In genomic region chr13:95485045-95485517, GRCh38 we compare ENCODE assay signal across 11 cellular contexts.
DNase-seq lines count a peak whose midpoint lies in the region; ATAC-seq, FAIRE-seq and TF ChIP-seq lines count a peak whose summit lies in the region.
"Had no signal": no experiment of that assay in that cellular context is flagged by ENCODE, and none has a peak within 500 bp of the region (broad histone marks: within the 10 kb centered on the region; RNA-seq: fewer than 3 reads in every experiment).

No MANE protein-coding gene starts in this region.

- H3K27ac ChIP-seq in H9 (ENCODE audit: insufficient read length, low read depth, low read length) (no peak overlapping the region), RWPE2 (ENCODE audit: poor library complexity, severe bottlenecking) (peak overlapping the region; percentile 47), colonic mucosa (no peak overlapping the region)

- no peak overlapping the region for H2AFZ ChIP-seq in H9 (ENCODE audit: low read length)

- no peaks in the 10 kb centered on the region for H3K27me3 ChIP-seq in H9 (ENCODE audit: insufficient read depth, low read length)
- no peaks in the 10 kb centered on the region for H3K27me3 ChIP-seq in RWPE2 (ENCODE audit: insufficient read depth, poor library complexity, severe bottlenecking)
- H3K27me3 ChIP-seq in colonic mucosa = no peaks in the 10 kb centered on the region
- no peaks in the 10 kb centered on the region for H3K27me3 ChIP-seq in H7 (ENCODE audit: control insufficient read depth, insufficient read depth, low read length)

- H3K79me2 ChIP-seq in H9 (ENCODE audit: insufficient read depth, low read length) = no peaks in the 10 kb centered on the region

- H3K14ac ChIP-seq in H9 (ENCODE audit: insufficient read depth, low read length) = no peak overlapping the region

- no peak overlapping the region for H3T11ph ChIP-seq in H9 (ENCODE audit: low read length)

- FAIRE-seq in GM19239 (lab: Jason Lieb, UNC) = no peak

- DNase-seq in H9 = no peak
- no peak for DNase-seq in RWPE2 (ENCODE audit: low spot score)
- no peak for DNase-seq in omental fat pad (ENCODE audit: low spot score)
- no peak for DNase-seq in colonic mucosa
- DNase-seq in GM19239 (ENCODE audit: insufficient read length, low spot score) = no peak
- DNase-seq in H7 = no peak
- DNase-seq: NCI-H748 treated with DMSO at 0.1 percent for 48 hours; stimulated activated CD4-positive, alpha-beta T cell treated with anti-CD3 and anti-CD28 coated beads, Interleukin-4, amount 100 ng/mL, for 24 hours had no signal

- H3K9me3 ChIP-seq in H9 (ENCODE audit: control insufficient read depth, low read depth, low read length) (no peaks in the 10 kb centered on the region), RWPE2 (ENCODE audit: severe bottlenecking) (no peaks in the 10 kb centered on the region), colonic mucosa (no peaks in the 10 kb centered on the region)

- H4K91ac ChIP-seq in H9 (ENCODE audit: insufficient read length, low read depth, low read length) = no peak overlapping the region

- H2AK5ac ChIP-seq in H9 (ENCODE audit: insufficient read length, low read length) = no peak overlapping the region

- no peak overlapping the region for H3K4me2 ChIP-seq in H9 (ENCODE audit: insufficient read depth, insufficient read length, low read length)

- no peak overlapping the region for H3K56ac ChIP-seq in H9 (ENCODE audit: insufficient read length, low read depth, low read length)

- no peak overlapping the region for H2BK20ac ChIP-seq in H9 (ENCODE audit: low read depth, low read length, poor library complexity, severe bottlenecking)

- H3K36me3 Mint-ChIP-seq in H9 (ENCODE audit: insufficient read depth in 1 of 3, low read depth in 3 of 3) = peaks cover 0 to 4% (median 0%) of the 10 kb centered on the region in 3 experiments; a peak in 4 of 7 replicates

- H2BK15ac ChIP-seq in H9 (ENCODE audit: low read depth, low read length) = no peak overlapping the region

- no peak overlapping the region for H3K4me3 Mint-ChIP-seq in H9
- H3K4me3 Mint-ChIP-seq: activated T-helper 1 cell treated with anti-CD3 and anti-CD28 coated beads, Interleukin-12 subunit alpha, Interleukin-12 subunit beta, Interleukin-2, Interleukin-4 antibody, amounts not matched to agents 30 ng/mL and 10 ng/mL and 1 ng/mL, durations not matched to agents 14 hours and 24 hours and 36 hours had no signal

- H3K9ac ChIP-seq in H9 (ENCODE audit: extremely low read depth, insufficient read length, low read length) (no peak overlapping the region), colonic mucosa (ENCODE audit: low read depth in 2 of 2, low read length in 2 of 2) (no peak overlapping the region)

- H3K4ac ChIP-seq in H9 (ENCODE audit: low read depth, low read length) = no peak overlapping the region

- no peak overlapping the region for H3K18ac ChIP-seq in H9 (ENCODE audit: insufficient read length, low read depth, low read length)

- H3K4me1 Mint-ChIP-seq in H9 = no peaks in the 10 kb centered on the region

- no peak overlapping the region for H2BK5ac ChIP-seq in H9 (ENCODE audit: insufficient read length, low read length)

- no peaks in the 10 kb centered on the region for H4K20me1 ChIP-seq in H9 (ENCODE audit: control insufficient read depth, insufficient read depth, insufficient read length)

- no peak overlapping the region for H3K23ac ChIP-seq in H9 (ENCODE audit: insufficient read length, low read depth, low read length)

- ATAC-seq in RWPE2 (ENCODE audit: low read depth) (peak; percentile 54; the same call in 2 of the 3 replicates), esophagus mucosa (peak; percentile 30), omental fat pad (ENCODE audit: low FRiP score) (peak; percentile 61), GM18861 (IDR thresholded peaks at IDR 0.05; ENCODE audit: unreplicated experiment) (no peak)

- H3K23me2 ChIP-seq in H9 (ENCODE audit: insufficient read length, low read depth, low read length, poor library complexity, severe bottlenecking) = no peaks in the 10 kb centered on the region

- H3K4me1 ChIP-seq in H9 (ENCODE audit: insufficient read depth, low read length) (no peaks in the 10 kb centered on the region), RWPE2 (ENCODE audit: insufficient read depth, poor library complexity, severe bottlenecking) (peaks cover 11% of the 10 kb centered on the region), colonic mucosa (no peaks in the 10 kb centered on the region)

- H3K4me3 ChIP-seq in RWPE2 (ENCODE audit: severe bottlenecking) (no peak overlapping the region), colonic mucosa (no peak overlapping the region), H7 (ENCODE audit: insufficient read depth, low read depth, low read length) (no peak overlapping the region)

- peak; percentile 22; the same call in 1 of the 3 replicates for TF ChIP-seq CTCF in H9 (conservative IDR thresholded peaks at IDR 0.05)
- no peak for TF ChIP-seq CTCF in RWPE2 (IDR thresholded peaks at IDR 0.05; ENCODE audit: poor library complexity, severe bottlenecking)
- no peak for TF ChIP-seq CTCF in omental fat pad (IDR thresholded peaks at IDR 0.05)
- no peak for TF ChIP-seq CTCF in colonic mucosa (IDR thresholded peaks at IDR 0.05)

- H3K27me3 Mint-ChIP-seq in H9 (ENCODE audit: low read depth) = peaks cover 7% of the 10 kb centered on the region

- intact Hi-C loops in colonic mucosa (cut with DNase I) = no loop called here

- WGBS in H9 (ENCODE audit: extremely low coverage, insufficient read length, low lambda C conversion rate) = no CpG with 5 or more reads among the region's 5 CpGs

- no peak overlapping the region for H2BK120ac ChIP-seq in H9 (ENCODE audit: low read depth, low read length, poor library complexity, severe bottlenecking)

- peak overlapping the region in 1 of 3 experiments; percentile 10; a peak in 1 of 7 replicates for H3K27ac Mint-ChIP-seq in H9
- H3K27ac Mint-ChIP-seq: activated T-helper 1 cell treated with anti-CD3 and anti-CD28 coated beads, Interleukin-12 subunit alpha, Interleukin-12 subunit beta, Interleukin-2, Interleukin-4 antibody, amounts not matched to agents 30 ng/mL and 10 ng/mL and 1 ng/mL, durations not matched to agents 14 hours and 24 hours and 36 hours had no signal

- H4K8ac ChIP-seq in H9 (replicated peaks; ENCODE audit: insufficient read length, low read depth, low read length) = no peak overlapping the region

- no peaks in the 10 kb centered on the region for H3K79me1 ChIP-seq in H9 (ENCODE audit: insufficient read depth, low read depth, low read length, poor library complexity, severe bottlenecking)

- no peak overlapping the region for H2BK12ac ChIP-seq in H9 (ENCODE audit: insufficient read length, low read depth, low read length)

- H3K9me3 Mint-ChIP-seq in H9 = peaks cover 7 to 9% of the 10 kb centered on the region in 2 experiments; a peak in 3 of 5 replicates
- H3K9me3 Mint-ChIP-seq: activated T-helper 1 cell treated with anti-CD3 and anti-CD28 coated beads, Interleukin-12 subunit alpha, Interleukin-12 subunit beta, Interleukin-2, Interleukin-4 antibody, amounts not matched to agents 30 ng/mL and 10 ng/mL and 1 ng/mL, durations not matched to agents 14 hours and 24 hours and 36 hours had no signal

- no peaks in the 10 kb centered on the region for H3K36me3 ChIP-seq in RWPE2 (ENCODE audit: low read depth)
- no peaks in the 10 kb centered on the region for H3K36me3 ChIP-seq in colonic mucosa
- no peaks in the 10 kb centered on the region for H3K36me3 ChIP-seq in H7 (replicated peaks; ENCODE audit: control insufficient read depth, insufficient read depth, low read length)

- no peak overlapping the region for H4K5ac ChIP-seq in H9 (ENCODE audit: insufficient read length, low read depth, low read length)
